20 cellular contexts compared by ENCODE assay signal in genomic region chr16:68985268-68985667, GRCh38.
A peak's percentile ranks its signal among the peaks of the same experiment; 100 is the strongest.
DNase-seq lines count a peak whose midpoint lies in the region; ATAC-seq, FAIRE-seq and TF ChIP-seq lines count a peak whose summit lies in the region.
"Had no signal": no experiment of that assay in that cellular context is flagged by ENCODE, and none has a peak within 500 bp of the region (broad histone marks: within the 10 kb centered on the region; RNA-seq: fewer than 3 reads in every experiment).

No MANE protein-coding gene starts in this region.

- H3K27ac ChIP-seq in PC-3 (ENCODE audit: low read length) (no peak overlapping the region), esophagus squamous epithelium (peak overlapping the region; percentile 73 to 85 (median 78)), thyroid gland (peak overlapping the region in 2 of 3 donors; percentile 69 to 70), kidney (ENCODE audit: low read depth in 2 of 2, low read length in 2 of 2) (no peak overlapping the region)
- H3K27ac ChIP-seq: C4-2B, SK-N-MC had no signal

- ATAC-seq in PC-3 (no peak), HG03460 (IDR thresholded peaks at IDR 0.05; ENCODE audit: unreplicated experiment) (no peak)

- intact Hi-C loops in PC-3 (cut with micrococcal nuclease) (no loop called here), MCF 10A (cut with micrococcal nuclease) (no loop called here), esophagus squamous epithelium (cut with DNase I) (no loop called here), thyroid gland (cut with DNase I) (loop anchor here (10.0 kb wide), 1 partner anchor 90 kb away; no protein-coding TSS in a partner anchor), kidney (cut with DNase I) (no loop called here)

- H3K4me3 ChIP-seq in PC-3 (ENCODE audit: low read length) (no peak overlapping the region), esophagus squamous epithelium (no peak overlapping the region), thyroid gland (replicated peaks in 1 of 3) (no peak overlapping the region), kidney (ENCODE audit: low read length in 2 of 2) (no peak overlapping the region)
- H3K4me3 ChIP-seq: SK-N-MC had no signal

- TF ChIP-seq POLR2A in esophagus squamous epithelium (IDR thresholded peaks at IDR 0.05), result no peak
- no peak for TF ChIP-seq POLR2A in thyroid gland (IDR thresholded peaks at IDR 0.05)

- H3K4me1 ChIP-seq in PC-3 (ENCODE audit: insufficient read depth, low read length), result no peaks in the 10 kb centered on the region
- peaks cover 3 to 18% (median 12%) of the 10 kb centered on the region in 3 donors for H3K4me1 ChIP-seq in esophagus squamous epithelium
- H3K4me1 ChIP-seq in thyroid gland, result peaks cover 0 to 22% of the 10 kb centered on the region in 2 donors
- H3K4me1 ChIP-seq in kidney (ENCODE audit: control insufficient read depth in 1 of 2, insufficient read depth in 1 of 2, low read depth in 1 of 2, low read length in 2 of 2), result no peaks in the 10 kb centered on the region

- H2AFZ ChIP-seq in PC-3 (ENCODE audit: low read length), result no peak overlapping the region

- H3K36me3 ChIP-seq in PC-3 (ENCODE audit: low read depth, low read length), result no peaks in the 10 kb centered on the region
- peaks cover 0 to 17% (median 0%) of the 10 kb centered on the region in 3 donors for H3K36me3 ChIP-seq in esophagus squamous epithelium
- no peaks in the 10 kb centered on the region for H3K36me3 ChIP-seq in thyroid gland
- no peaks in the 10 kb centered on the region for H3K36me3 ChIP-seq in kidney (ENCODE audit: control insufficient read depth in 1 of 2, insufficient read depth in 2 of 2, low read length in 2 of 2)

- 41 to 65% methylated on average over 5 of the region's 5 CpGs for whole genome bisulfite sequencing in esophagus squamous epithelium, 2 donors
- 94 to 98% methylated on average over 5 of the region's 5 CpGs for WGBS in thyroid gland, 2 donors

- TF ChIP-seq CTCF in PC-3 (conservative IDR thresholded peaks at IDR 0.05; ENCODE audit: low read depth, low read length) (no peak), MCF 10A (IDR thresholded peaks at IDR 0.05; ENCODE audit: unreplicated experiment) (no peak), esophagus squamous epithelium (IDR thresholded peaks at IDR 0.05) (no peak), thyroid gland (IDR thresholded peaks at IDR 0.05) (no peak), kidney (IDR thresholded peaks at IDR 0.05; ENCODE audit: borderline replicate concordance, extremely low read depth, insufficient read depth) (no peak)

- H3K9me3 Mint-ChIP-seq in MCF 10A (ENCODE audit: unreplicated experiment), result no peaks in the 10 kb centered on the region

- POLR2A ChIA-PET in PC-3 (lab: Charles Lee; ENCODE audit: unreplicated experiment), result no interaction called here
- POLR2A ChIA-PET in MCF 10A (lab: Yijun Ruan, JAX), result interaction anchor here (0.9 to 2.1 kb wide), 17 partner anchors 10 to 120 kb away, joined by 3 to 16 read pairs (median 6); partner anchors contain the start of gene HAS3

- H3K4me2 ChIP-seq in PC-3 (ENCODE audit: low read length), result no peak overlapping the region

- no peaks in the 10 kb centered on the region for H4K20me1 ChIP-seq in PC-3 (ENCODE audit: low read length)

- no peak for FAIRE-seq in kidney (lab: Jason Lieb, UNC)
- FAIRE-seq: G401.6, RCC 7860 had no signal

- peak overlapping the region; percentile 89 for H3K27ac Mint-ChIP-seq in MCF 10A (ENCODE audit: low read depth, unreplicated experiment)

- H3K9me3 ChIP-seq in PC-3 (ENCODE audit: low read length), result no peaks in the 10 kb centered on the region
- no peaks in the 10 kb centered on the region for H3K9me3 ChIP-seq in esophagus squamous epithelium
- no peaks in the 10 kb centered on the region for H3K9me3 ChIP-seq in thyroid gland
- H3K9me3 ChIP-seq in kidney (ENCODE audit: control insufficient read depth in 1 of 2, low read length in 2 of 2), result no peaks in the 10 kb centered on the region

- H3K36me3 Mint-ChIP-seq in MCF 10A (ENCODE audit: insufficient read depth, unreplicated experiment), result peaks cover 22% of the 10 kb centered on the region

- H3K27me3 ChIP-seq in PC-3 (ENCODE audit: low read length) (no peaks in the 10 kb centered on the region), esophagus squamous epithelium (no peaks in the 10 kb centered on the region), thyroid gland (no peaks in the 10 kb centered on the region)

- no peaks in the 10 kb centered on the region for H3K27me3 Mint-ChIP-seq in MCF 10A (ENCODE audit: insufficient read depth, unreplicated experiment)

- H3K79me2 ChIP-seq in PC-3 (ENCODE audit: low read length), result no peaks in the 10 kb centered on the region

- H3K9me2 ChIP-seq in PC-3 (replicated peaks; ENCODE audit: low read length), result no peaks in the 10 kb centered on the region

- H3K9ac ChIP-seq in PC-3 (ENCODE audit: low read length) (no peak overlapping the region), kidney (ENCODE audit: low read length in 2 of 2) (no peak overlapping the region)

- CTCF ChIA-PET in PC-3 (lab: Charles Lee) (no interaction called here), MCF 10A (lab: Yijun Ruan, JAX) (interaction anchor here (0.7 to 1.6 kb wide), 3 partner anchors 15 to 77 kb away, joined by 3 read pairs; no protein-coding TSS in a partner anchor)

- DNase-seq in PC-3 (peak; percentile 4), MCF 10A (ENCODE audit: unreplicated experiment) (peak; percentile 35), esophagus squamous epithelium (lab: John Stamatoyannopoulos, UW) (no peak), thyroid gland (no peak), HuH-7.5 (ENCODE audit: low spot score) (no peak), kidney (no peak)
- DNase-seq: ACHN; DMS79 treated with DMSO at 0.1 percent for 48 hours; H7; NCI-H1105; NCI-H1694; NCI-H2081 treated with DMSO at 0.1 percent for 48 hours; NCI-H748 treated with DMSO at 0.1 percent for 48 hours; NK-92 treated with Interleukin-12 subunit alpha and Interleukin-12 subunit beta, amount 100 ng/mL, for 24 hours; SHP77 had no signal

- H3F3A ChIP-seq in PC-3 (ENCODE audit: low read length, unreplicated experiment), result no peaks in the 10 kb centered on the region

- BruUV-seq in PC-3 (replicated peaks; lab: Mats Ljungman, UMichigan), result no TSS peak
- BruUV-seq in MCF 10A (replicated peaks; lab: Mats Ljungman, UMichigan), result no TSS peak

- peaks cover 9% of the 10 kb centered on the region for H3K4me1 Mint-ChIP-seq in MCF 10A (ENCODE audit: insufficient read depth, unreplicated experiment)

- no peak overlapping the region for H3K4me3 Mint-ChIP-seq in MCF 10A (ENCODE audit: unreplicated experiment)

Comparison
In these comparisons a context has a peak if more than half of its experiments do, and no peak if none do; other contexts are left out.
1. DNase-seq: peak in PC-3 (single experiment) and MCF 10A (single experiment); none in esophagus squamous epithelium (single experiment), thyroid gland (0 of 2), HuH-7.5 (single experiment) and kidney (single experiment).
2. H3K27ac ChIP-seq: peak in esophagus squamous epithelium (4 of 4) and thyroid gland (2 of 3); none in PC-3 (single experiment) and kidney (0 of 2).